ENCODE assay signal across 10 cellular contexts in the genomic region with DNA sequence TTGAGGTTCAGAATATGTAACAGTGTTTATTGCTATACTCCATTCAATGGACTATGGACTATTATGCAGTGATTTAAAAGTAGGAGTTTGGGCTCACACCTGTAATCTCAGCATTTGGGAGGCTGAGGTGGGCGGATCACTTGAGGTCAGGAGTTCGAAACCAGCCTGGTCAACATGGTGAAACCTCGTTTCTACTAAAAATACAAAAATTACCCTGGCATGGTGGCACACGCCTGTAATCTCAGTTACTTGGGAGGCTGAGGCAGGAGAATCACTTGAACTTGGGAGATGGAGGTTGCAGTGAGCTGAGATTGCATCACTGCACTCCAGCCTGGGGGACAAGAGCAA. TPM values are rescaled to one million over a fixed set of nuclear protein-coding genes. Genes with fewer than 3 reads are reported as not detected.
DNase-seq lines count a peak whose midpoint lies in the region; ATAC-seq, FAIRE-seq and TF ChIP-seq lines count a peak whose summit lies in the region.
"Not testable (repeated sequence)": the region's sequence is repeated elsewhere in the genome, so short reads cannot be mapped to it uniquely, and the experiment has no call there.
"Had no signal": no experiment of that assay in that cellular context is flagged by ENCODE, and none has a peak within 500 bp of the region (broad histone marks: within the 10 kb centered on the region; RNA-seq: fewer than 3 reads in every experiment).

No MANE protein-coding gene starts in this region.

- not testable (repeated sequence) for H3K9me3 ChIP-seq in CD4-positive, CD25-positive, alpha-beta regulatory T cell (ENCODE audit: control insufficient read depth in 2 of 2, low read length in 2 of 2); K562 (replicated peaks; ENCODE audit: control insufficient read depth, insufficient read depth, low read depth, low read length); thoracic aorta
- H3K9me3 ChIP-seq in left ventricle myocardium inferior (replicated peaks): peaks cover 11% of the 10 kb centered on the region

- H3K36me3 ChIP-seq in CD4-positive, CD25-positive, alpha-beta regulatory T cell (ENCODE audit: control insufficient read depth, insufficient read depth, low read length): peaks cover 14% of the 10 kb centered on the region
- H3K36me3 ChIP-seq in K562 (ENCODE audit: control insufficient read depth, insufficient read depth, low read length); thoracic aorta: not testable (repeated sequence)
- H3K36me3 ChIP-seq in left ventricle myocardium inferior: peaks cover 18% of the 10 kb centered on the region

- peaks cover 24% of the 10 kb centered on the region for H3K36me3 Mint-ChIP-seq in CD4-positive, CD25-positive, alpha-beta regulatory T cell
- H3K36me3 Mint-ChIP-seq in HFFc6 (ENCODE audit: low read depth) (peaks cover 23% of the 10 kb centered on the region), T-cell (peaks cover 20% of the 10 kb centered on the region)
- peaks cover 12 to 22% of the 10 kb centered on the region in 2 donors for H3K36me3 Mint-ChIP-seq in activated T-cell treated with anti-CD3 and anti-CD28 coated beads, Interleukin-2, amount 50 U/mL, for 72 hours (ENCODE audit: insufficient read depth in 2 of 2)
- not testable (repeated sequence) for H3K36me3 Mint-ChIP-seq in nephron (ENCODE audit: low read depth)

- H3K27me3 ChIP-seq in CD4-positive, CD25-positive, alpha-beta regulatory T cell (ENCODE audit: control insufficient read depth, insufficient read depth, low read length); K562 (ENCODE audit: control insufficient read depth in 2 of 2, insufficient read depth in 2 of 2, low read length in 2 of 2); left ventricle myocardium inferior (ENCODE audit: low read depth); thoracic aorta (replicated peaks; ENCODE audit: insufficient read depth): not testable (repeated sequence)

- H3K4me1 ChIP-seq in CD4-positive, CD25-positive, alpha-beta regulatory T cell (ENCODE audit: control insufficient read depth, insufficient read depth, low read length, poor library complexity, severe bottlenecking): peaks cover 69% of the 10 kb centered on the region
- peaks cover 19 to 23% of the 10 kb centered on the region in 2 experiments for H3K4me1 ChIP-seq in K562 (replicated peaks in 1 of 2; ENCODE audit: control insufficient read depth in 2 of 2, insufficient read depth in 2 of 2, low read length in 2 of 2)
- H3K4me1 ChIP-seq in left ventricle myocardium inferior: peaks cover 42% of the 10 kb centered on the region
- H3K4me1 ChIP-seq in thoracic aorta (ENCODE audit: control insufficient read depth in 1 of 2, low read depth in 2 of 2): peaks cover 23 to 24% of the 10 kb centered on the region in 2 donors

- H3K4me3 ChIP-seq in CD4-positive, CD25-positive, alpha-beta regulatory T cell (ENCODE audit: low read depth, low read length): peak overlapping the region; percentile 86
- H3K4me3 ChIP-seq in K562: peak overlapping the region; percentile 58; the same call in 1 of the 2 replicates
- peak overlapping the region; percentile 74 for H3K4me3 ChIP-seq in left ventricle myocardium inferior
- H3K4me3 ChIP-seq in thoracic aorta: peak overlapping the region; percentile 85

- H3K79me2 ChIP-seq in K562 (ENCODE audit: control insufficient read depth, insufficient read depth, low read length): peaks cover 31% of the 10 kb centered on the region

- H3K4me3 Mint-ChIP-seq in CD4-positive, CD25-positive, alpha-beta regulatory T cell: peak overlapping the region; percentile 88 to 93 (median 90)
- peak overlapping the region; percentile 94 for H3K4me3 Mint-ChIP-seq in HFFc6
- peak overlapping the region; percentile 76 to 88 (median 87) for H3K4me3 Mint-ChIP-seq in T-cell
- H3K4me3 Mint-ChIP-seq in activated T-cell treated with anti-CD3 and anti-CD28 coated beads, Interleukin-2, amount 50 U/mL, for 72 hours: peak overlapping the region; percentile 84 to 98
- H3K4me3 Mint-ChIP-seq in nephron: peak overlapping the region in 2 of 3 experiments; percentile 8 to 73

- H3K4me1 Mint-ChIP-seq in CD4-positive, CD25-positive, alpha-beta regulatory T cell: peaks cover 14 to 79% (median 47%) of the 10 kb centered on the region in 4 donors
- H3K4me1 Mint-ChIP-seq in HFFc6 (ENCODE audit: low read depth) (peaks cover 33% of the 10 kb centered on the region), T-cell (peaks cover 71 to 78% (median 77%) of the 10 kb centered on the region in 3 donors), nephron (peaks cover 12% of the 10 kb centered on the region)
- H3K4me1 Mint-ChIP-seq in activated T-cell treated with anti-CD3 and anti-CD28 coated beads, Interleukin-2, amount 50 U/mL, for 72 hours (ENCODE audit: low read depth): peaks cover 58% of the 10 kb centered on the region

- H3K27ac Mint-ChIP-seq in CD4-positive, CD25-positive, alpha-beta regulatory T cell: peak overlapping the region; percentile 60 to 96 (median 95)
- H3K27ac Mint-ChIP-seq in HFFc6; activated T-cell treated with anti-CD3 and anti-CD28 coated beads, Interleukin-2, amount 50 U/mL, for 72 hours; nephron: not testable (repeated sequence)
- H3K27ac Mint-ChIP-seq in T-cell: peak overlapping the region; percentile 96 to 97

- not testable (repeated sequence) for ATAC-seq in CD4-positive, CD25-positive, alpha-beta regulatory T cell (ENCODE audit: low read depth in 2 of 2); T-cell (replicated peaks in 1 of 4); activated T-cell treated with anti-CD3 and anti-CD28 coated beads, Interleukin-2, amount 50 U/mL, for 72 hours (replicated peaks in 1 of 2); K562; thoracic aorta (ENCODE audit: insufficient number of reproducible peaks, low FRiP score, low read depth)

- TF ChIP-seq RAD21 in K562 (CRISPR knock-in tag; conservative IDR thresholded peaks at IDR 0.05 in 1 of 2, IDR thresholded peaks at IDR 0.05 in 1 of 2): not testable (repeated sequence)

- not testable (repeated sequence) for H3K9me3 Mint-ChIP-seq in CD4-positive, CD25-positive, alpha-beta regulatory T cell; HFFc6; T-cell; activated T-cell treated with anti-CD3 and anti-CD28 coated beads, Interleukin-2, amount 50 U/mL, for 72 hours; nephron

- peak overlapping the region; percentile 100 for H3K27ac ChIP-seq in CD4-positive, CD25-positive, alpha-beta regulatory T cell (ENCODE audit: insufficient read depth, low read length, poor library complexity, severe bottlenecking)
- not testable (repeated sequence) for H3K27ac ChIP-seq in K562 (ENCODE audit: extremely low read depth, low read depth, low read length)
- H3K27ac ChIP-seq in left ventricle myocardium inferior (replicated peaks): peak overlapping the region; percentile 98
- peak overlapping the region in 1 of 2 donors; percentile 93 for H3K27ac ChIP-seq in thoracic aorta

- POLR2A ChIA-PET in T-cell (lab: Charles Lee): interaction anchor here (0.6 to 0.8 kb wide), 2 partner anchors 69 to 160 kb away, joined by 3 read pairs; no protein-coding TSS in a partner anchor
- POLR2A ChIA-PET in K562 (lab: Yijun Ruan, JAX): not testable (repeated sequence)

- in situ Hi-C loops in K562 (cut with MboI): loop anchor here (5.0 kb wide), 1 partner anchor 168 kb away; no protein-coding TSS in a partner anchor

- intact Hi-C loops in K562 (cut with micrococcal nuclease) (loop anchor here (10.0 kb wide), 1 partner anchor 386 kb away; a partner anchor contains a TSS), left ventricle myocardium inferior (cut with micrococcal nuclease) (loop anchor here (5.0 kb wide), 1 partner anchor 168 kb away; no protein-coding TSS in a partner anchor)

- not testable (repeated sequence) for TF ChIP-seq EP300 in K562 (IDR thresholded peaks at IDR 0.05; ENCODE audit: low read length)

- peak overlapping the region; percentile 86 for H3K4me2 ChIP-seq in K562 (ENCODE audit: insufficient read depth, low read length)

- not testable (repeated sequence) for DNase-seq in CD4-positive, CD25-positive, alpha-beta regulatory T cell; HFFc6; T-cell; activated T-cell treated with anti-CD3 and anti-CD28 coated beads, Interleukin-2, amount 50 U/mL, for 72 hours; K562 (ENCODE audit: extremely low read depth in 1 of 4, low spot score in 3 of 4); left ventricle myocardium inferior; thoracic aorta (ENCODE audit: low spot score)

- FAIRE-seq in K562 (lab: Jason Lieb, UNC): not testable (repeated sequence)

- H3K9ac ChIP-seq in K562 (ENCODE audit: insufficient read depth in 1 of 2, low read depth in 2 of 2, low read length in 2 of 2): not testable (repeated sequence)

- 67% methylated on average over 4 of the region's 4 CpGs for WGBS in K562 (ENCODE audit: insufficient coverage, low coverage, missing lambda C conversion rate)

- BruUV-seq in K562 (replicated peaks; lab: Mats Ljungman, UMichigan): not testable (repeated sequence)

- not testable (repeated sequence) for H2AFZ ChIP-seq in K562 (ENCODE audit: low read depth, low read length)

- not testable (repeated sequence) for H4K20me1 ChIP-seq in K562 (replicated peaks; ENCODE audit: control insufficient read depth, insufficient read depth, low read length)

- CTCF ChIA-PET in T-cell (lab: Charles Lee); K562 (lab: Yijun Ruan, JAX; ENCODE audit: low intra/inter-chr PET ratio): not testable (repeated sequence)

- not testable (repeated sequence) for H3K27me3 Mint-ChIP-seq in CD4-positive, CD25-positive, alpha-beta regulatory T cell; HFFc6 (ENCODE audit: insufficient read depth); T-cell; activated T-cell treated with anti-CD3 and anti-CD28 coated beads, Interleukin-2, amount 50 U/mL, for 72 hours (ENCODE audit: low read depth); nephron (ENCODE audit: low read depth)

- TF ChIP-seq CTCF in HFFc6 (IDR thresholded peaks at IDR 0.05); K562 (IDR thresholded peaks at IDR 0.05 in 2 of 3, conservative IDR thresholded peaks at IDR 0.05 in 1 of 3; ENCODE audit: insufficient read depth in 2 of 3, low read depth in 1 of 3, low read length in 3 of 3); left ventricle myocardium inferior (IDR thresholded peaks at IDR 0.05; ENCODE audit: borderline replicate concordance); nephron (IDR thresholded peaks at IDR 0.05; ENCODE audit: unreplicated experiment in 3 of 3); thoracic aorta (IDR thresholded peaks at IDR 0.05): not testable (repeated sequence)

- not testable (repeated sequence) for H3K9me1 ChIP-seq in K562 (ENCODE audit: control insufficient read depth, insufficient read depth, low read length)

- TF ChIP-seq POLR2A in K562 (conservative IDR thresholded peaks at IDR 0.05): not testable (repeated sequence)

RNA-seq across cellular contexts. Expression of a gene that starts 28.6 kb away (rescaled TPM):
- total RNA-seq in CD4-positive, CD25-positive, alpha-beta regulatory T cell: not detected
- polyA plus RNA-seq in CD4-positive, CD25-positive, alpha-beta regulatory T cell: under 1 TPM in 1 of 4 donors, not detected in 3; 0.27 TPM
- total RNA-seq in HFFc6 (2021; fragmentation: NEBNext Ultra II Directional; extraction: Animal tissue kit (Norgen Biotek cat#: 25700)): under 1 TPM; 0.17 to 0.63 (median 0.33) TPM
- total RNA-seq in T-cell (1 to 10 TPM in 3 of 5 donors, under 1 TPM in 1, not detected in 1; 0.61 to 3.9 (median 2.9) TPM), K562 (2014; rRNA removed) (not detected in 2 replicates), K562 (2014; rRNA removed; fragmentation: Illumina TruSeq; extraction: Trizol) (not detected in 2 replicates), K562 (2015; rRNA removed; fragmentation: Illumina TruSeq; extraction: Trizol) (not detected in 2 replicates), K562 (2021) (2.0 and 2.3 TPM in 2 replicates), left ventricle myocardium inferior (0.69 TPM), thoracic aorta (10 to 100 TPM in 1 of 2 donors, 1 to 10 TPM in 1; 4.0 to 12.9 TPM)
- under 1 TPM in 1 of 2 donors, not detected in 1; 0.09 TPM for total RNA-seq in activated T-cell treated with anti-CD3 and anti-CD28 coated beads, Interleukin-2, amount 50 U/mL, for 72 hours
- not detected in 2 replicates for total RNA-seq in K562 (2011; cell fraction: chromatin; rRNA removed; ENCODE audit: low replicate concordance)
- not detected in 2 replicates for total RNA-seq in K562 (2011; cell fraction: nucleolus; rRNA removed)
- not detected in 2 replicates for total RNA-seq in K562 (2011; cell fraction: nucleoplasm; rRNA removed)
- polyA plus RNA-seq in K562 (2011; rRNA removed) (not detected in 2 replicates), K562 (2014; fragmentation: Illumina TruSeq; extraction: Trizol) (not detected in 2 replicates), K562 (2014; fragmentation: Nextera tagmentation; extraction: Ambion mirVana) (under 1 TPM; 0.06 to 0.10 TPM), K562 (2014; rRNA removed) (not detected in 2 replicates)
- polyA plus RNA-seq in K562 (2011; cell fraction: cytosol; rRNA removed): 0.31 TPM in 1 of 2 replicates, not detected in the other
- not detected in 2 replicates for polyA plus RNA-seq in K562 (2011; cell fraction: nucleus; rRNA removed)
- 0.13 and 0.58 TPM in 2 replicates for polyA plus RNA-seq in K562 (2012)
- not detected in 2 replicates for polyA minus RNA-seq in K562 (2011; rRNA and poly(A)+ RNA removed)
- polyA minus RNA-seq in K562 (2011; cell fraction: cytosol; rRNA and poly(A)+ RNA removed): not detected in 2 replicates
- polyA minus RNA-seq in K562 (2011; cell fraction: nucleus; rRNA and poly(A)+ RNA removed): not detected in 2 replicates
- total RNA-seq: mesothelial cell of epicardium had no signal
- polyA plus RNA-seq: SK-N-SH had no signal

RNA-seq across cellular contexts. Expression of a gene that starts 40.7 kb away (rescaled TPM):
- total RNA-seq in CD4-positive, CD25-positive, alpha-beta regulatory T cell: 10.9 TPM
- 10 to 100 TPM in 2 of 4 donors, 1 to 10 TPM in 2; 8.3 to 13.3 (median 11.2) TPM for polyA plus RNA-seq in CD4-positive, CD25-positive, alpha-beta regulatory T cell
- total RNA-seq in HFFc6 (2021; fragmentation: NEBNext Ultra II Directional; extraction: Animal tissue kit (Norgen Biotek cat#: 25700)): 10 to 100 TPM; 14.2 to 32.9 (median 29.6) TPM
- total RNA-seq in T-cell: 10 to 100 TPM in 1 of 5 donors, 1 to 10 TPM in 4; 5.9 to 10.8 (median 9.6) TPM
- 10 to 100 TPM; 63.8 to 82.7 TPM for total RNA-seq in activated T-cell treated with anti-CD3 and anti-CD28 coated beads, Interleukin-2, amount 50 U/mL, for 72 hours
- total RNA-seq in K562 (2011; cell fraction: chromatin; rRNA removed; ENCODE audit: low replicate concordance): 13.4 and 20.5 TPM in 2 replicates
- 14.2 and 21.0 TPM in 2 replicates for total RNA-seq in K562 (2011; cell fraction: nucleolus; rRNA removed)
- total RNA-seq in K562 (2011; cell fraction: nucleoplasm; rRNA removed): 11.6 and 14.0 TPM in 2 replicates
- 42.5 and 68.9 TPM in 2 replicates for total RNA-seq in K562 (2014; rRNA removed)
- 19.3 and 19.4 TPM in 2 replicates for total RNA-seq in K562 (2014; rRNA removed; fragmentation: Illumina TruSeq; extraction: Trizol)
- 29.6 and 33.1 TPM in 2 replicates for total RNA-seq in K562 (2015; rRNA removed; fragmentation: Illumina TruSeq; extraction: Trizol)
- total RNA-seq in K562 (2021): 30.2 and 31.1 TPM in 2 replicates
- polyA plus RNA-seq in K562 (2011; rRNA removed): 18.2 and 23.0 TPM in 2 replicates
- 18.2 and 36.2 TPM in 2 replicates for polyA plus RNA-seq in K562 (2011; cell fraction: cytosol; rRNA removed)
- 27.6 and 49.1 TPM in 2 replicates for polyA plus RNA-seq in K562 (2011; cell fraction: nucleus; rRNA removed)
- polyA plus RNA-seq in K562 (2012): 25.4 and 39.5 TPM in 2 replicates
- 25.7 and 29.2 TPM in 2 replicates for polyA plus RNA-seq in K562 (2014; fragmentation: Illumina TruSeq; extraction: Trizol)
- 1 to 10 TPM; 4.2 to 4.6 TPM for polyA plus RNA-seq in K562 (2014; fragmentation: Nextera tagmentation; extraction: Ambion mirVana)
- polyA plus RNA-seq in K562 (2014; rRNA removed): 30.0 and 33.6 TPM in 2 replicates
- 10.6 and 12.5 TPM in 2 replicates for polyA minus RNA-seq in K562 (2011; rRNA and poly(A)+ RNA removed)
- polyA minus RNA-seq in K562 (2011; cell fraction: cytosol; rRNA and poly(A)+ RNA removed): 10.9 TPM in 2 replicates
- polyA minus RNA-seq in K562 (2011; cell fraction: nucleus; rRNA and poly(A)+ RNA removed): 6.3 and 8.2 TPM in 2 replicates
- 2.8 TPM for total RNA-seq in left ventricle myocardium inferior
- total RNA-seq in thoracic aorta: 10 to 100 TPM in 1 of 2 donors, 1 to 10 TPM in 1; 1.6 to 15.7 TPM

RNA-seq across cellular contexts. Expression of a gene that starts 41.5 kb away (rescaled TPM):
- total RNA-seq in CD4-positive, CD25-positive, alpha-beta regulatory T cell: 27.2 TPM
- 1 to 10 TPM; 3.5 to 6.9 (median 6.2) TPM for polyA plus RNA-seq in CD4-positive, CD25-positive, alpha-beta regulatory T cell
- total RNA-seq in HFFc6 (2021; fragmentation: NEBNext Ultra II Directional; extraction: Animal tissue kit (Norgen Biotek cat#: 25700)): 10 to 100 TPM; 12.0 to 24.3 (median 23.5) TPM
- total RNA-seq in T-cell (10 to 100 TPM; 20.7 to 38.6 (median 28.1) TPM), K562 (2014; rRNA removed) (37.6 and 40.3 TPM in 2 replicates), K562 (2014; rRNA removed; fragmentation: Illumina TruSeq; extraction: Trizol) (26.2 and 29.8 TPM in 2 replicates), K562 (2015; rRNA removed; fragmentation: Illumina TruSeq; extraction: Trizol) (32.2 and 34.8 TPM in 2 replicates), K562 (2021) (35.0 and 45.8 TPM in 2 replicates), left ventricle myocardium inferior (13.3 TPM), thoracic aorta (10 to 100 TPM; 11.1 to 31.6 TPM)
- 10 to 100 TPM; 47.5 to 64.2 TPM for total RNA-seq in activated T-cell treated with anti-CD3 and anti-CD28 coated beads, Interleukin-2, amount 50 U/mL, for 72 hours
- 107 and 201 TPM in 2 replicates for total RNA-seq in K562 (2011; cell fraction: chromatin; rRNA removed; ENCODE audit: low replicate concordance)
- 93.2 and 100 TPM in 2 replicates for total RNA-seq in K562 (2011; cell fraction: nucleolus; rRNA removed)
- 98.8 and 128 TPM in 2 replicates for total RNA-seq in K562 (2011; cell fraction: nucleoplasm; rRNA removed)
- polyA plus RNA-seq in K562 (2011; rRNA removed) (31.2 and 32.0 TPM in 2 replicates), K562 (2014; fragmentation: Illumina TruSeq; extraction: Trizol) (29.3 and 36.1 TPM in 2 replicates), K562 (2014; fragmentation: Nextera tagmentation; extraction: Ambion mirVana) (1 to 10 TPM; 1.2 to 1.8 TPM), K562 (2014; rRNA removed) (45.9 and 47.3 TPM in 2 replicates)
- polyA plus RNA-seq in K562 (2011; cell fraction: cytosol; rRNA removed): 22.6 and 37.5 TPM in 2 replicates
- polyA plus RNA-seq in K562 (2011; cell fraction: nucleus; rRNA removed): 98.6 and 137 TPM in 2 replicates
- polyA plus RNA-seq in K562 (2012): 35.4 and 47.1 TPM in 2 replicates
- 22.0 and 24.5 TPM in 2 replicates for polyA minus RNA-seq in K562 (2011; rRNA and poly(A)+ RNA removed)
- polyA minus RNA-seq in K562 (2011; cell fraction: cytosol; rRNA and poly(A)+ RNA removed): 16.9 and 22.0 TPM in 2 replicates
- 41.9 and 47.2 TPM in 2 replicates for polyA minus RNA-seq in K562 (2011; cell fraction: nucleus; rRNA and poly(A)+ RNA removed)

Comparison
In these comparisons a context has a peak if more than half of its experiments do, and no peak if none do; other contexts are left out.
1. H3K4me3 Mint-ChIP-seq: peak in every context shown above with its lines; median percentile 94 in HFFc6; 91 in activated T-cell treated with anti-CD3 and anti-CD28 coated beads, Interleukin-2, amount 50 U/mL, for 72 hours; 90 in CD4-positive, CD25-positive, alpha-beta regulatory T cell; 87 in T-cell; 40 in nephron.